1 cellular context compared by ENCODE assay signal in the genomic region with DNA sequence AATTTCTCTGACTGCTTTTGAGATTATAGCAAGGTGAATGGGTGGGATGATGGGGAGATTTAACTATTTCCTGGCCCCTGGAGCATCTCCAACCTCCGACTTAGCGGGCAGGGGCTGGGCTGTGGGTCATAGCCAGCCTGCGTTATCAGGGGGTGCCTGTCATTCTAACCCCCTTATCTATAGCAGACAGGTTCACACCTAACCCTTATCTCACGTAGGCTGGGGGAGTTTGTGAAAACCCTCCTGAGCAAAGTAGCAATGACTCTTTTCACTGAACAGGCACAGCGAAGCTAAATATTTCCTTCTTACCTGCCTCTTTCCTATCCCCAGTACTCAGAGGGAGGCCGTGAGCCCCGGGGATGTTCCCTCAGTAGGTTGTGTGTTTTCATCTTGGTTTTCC.
TF ChIP-seq lines count a peak whose summit lies in the region.

No MANE protein-coding gene starts in this region.

TF ChIP-seq in K562, 482 proteins besides CTCF, POLR2A, EP300 and RAD21:
- TF ChIP-seq TEAD4 (IDR thresholded peaks at IDR 0.05; ENCODE audit: low read length) (peak; percentile 31; the same call in 1 of the 2 replicates), TEAD4 (CRISPR knock-in tag; IDR thresholded peaks at IDR 0.05; ENCODE audit: borderline replicate concordance) (no peak), TAL1 (IDR thresholded peaks at IDR 0.05) (peak; percentile 50; the same call in 1 of the 2 replicates), ZNF232 (CRISPR knock-in tag; IDR thresholded peaks at IDR 0.05) (no peak), ETV6 (IDR thresholded peaks at IDR 0.05; ENCODE audit: borderline replicate concordance in 1 of 2, low read depth in 2 of 2, low read length in 1 of 2) (no peak), ETV6 (CRISPR knock-in tag; IDR thresholded peaks at IDR 0.05; ENCODE audit: borderline replicate concordance) (no peak), CBFA2T3 (IDR thresholded peaks at IDR 0.05) (0 out of 2 replicates have a peak, but pooled peaks have one; percentile 30), NRF1 (conservative IDR thresholded peaks at IDR 0.05 in 1 of 2, IDR thresholded peaks at IDR 0.05 in 1 of 2) (no peak), RFX7 (CRISPR knock-in tag; IDR thresholded peaks at IDR 0.05) (no peak), ARID1B (IDR thresholded peaks at IDR 0.05) (peak; percentile 23; the same call in 1 of the 2 replicates), ZFP30 (CRISPR knock-in tag; IDR thresholded peaks at IDR 0.05; ENCODE audit: borderline replicate concordance) (no peak)
- TF ChIP-seq, protein P1, sequence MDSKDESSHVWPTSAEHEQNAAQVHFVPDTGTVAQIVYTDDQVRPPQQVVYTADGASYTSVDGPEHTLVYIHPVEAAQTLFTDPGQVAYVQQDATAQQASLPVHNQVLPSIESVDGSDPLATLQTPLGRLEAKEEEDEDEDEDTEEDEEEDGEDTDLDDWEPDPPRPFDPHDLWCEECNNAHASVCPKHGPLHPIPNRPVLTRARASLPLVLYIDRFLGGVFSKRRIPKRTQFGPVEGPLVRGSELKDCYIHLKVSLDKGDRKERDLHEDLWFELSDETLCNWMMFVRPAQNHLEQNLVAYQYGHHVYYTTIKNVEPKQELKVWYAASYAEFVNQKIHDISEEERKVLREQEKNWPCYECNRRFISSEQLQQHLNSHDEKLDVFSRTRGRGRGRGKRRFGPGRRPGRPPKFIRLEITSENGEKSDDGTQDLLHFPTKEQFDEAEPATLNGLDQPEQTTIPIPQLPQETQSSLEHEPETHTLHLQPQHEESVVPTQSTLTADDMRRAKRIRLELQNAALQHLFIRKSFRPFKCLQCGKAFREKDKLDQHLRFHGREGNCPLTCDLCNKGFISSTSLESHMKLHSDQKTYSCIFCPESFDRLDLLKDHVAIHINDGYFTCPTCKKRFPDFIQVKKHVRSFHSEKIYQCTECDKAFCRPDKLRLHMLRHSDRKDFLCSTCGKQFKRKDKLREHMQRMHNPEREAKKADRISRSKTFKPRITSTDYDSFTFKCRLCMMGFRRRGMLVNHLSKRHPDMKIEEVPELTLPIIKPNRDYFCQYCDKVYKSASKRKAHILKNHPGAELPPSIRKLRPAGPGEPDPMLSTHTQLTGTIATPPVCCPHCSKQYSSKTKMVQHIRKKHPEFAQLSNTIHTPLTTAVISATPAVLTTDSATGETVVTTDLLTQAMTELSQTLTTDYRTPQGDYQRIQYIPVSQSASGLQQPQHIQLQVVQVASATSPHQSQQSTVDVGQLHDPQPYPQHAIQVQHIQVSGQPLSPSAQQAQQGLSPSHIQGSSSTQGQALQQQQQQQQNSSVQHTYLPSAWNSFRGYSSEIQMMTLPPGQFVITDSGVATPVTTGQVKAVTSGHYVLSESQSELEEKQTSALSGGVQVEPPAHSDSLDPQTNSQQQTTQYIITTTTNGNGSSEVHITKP (IDR thresholded peaks at IDR 0.05; ENCODE audit: partially characterized antibody): no peak
- TF ChIP-seq, protein P2, sequence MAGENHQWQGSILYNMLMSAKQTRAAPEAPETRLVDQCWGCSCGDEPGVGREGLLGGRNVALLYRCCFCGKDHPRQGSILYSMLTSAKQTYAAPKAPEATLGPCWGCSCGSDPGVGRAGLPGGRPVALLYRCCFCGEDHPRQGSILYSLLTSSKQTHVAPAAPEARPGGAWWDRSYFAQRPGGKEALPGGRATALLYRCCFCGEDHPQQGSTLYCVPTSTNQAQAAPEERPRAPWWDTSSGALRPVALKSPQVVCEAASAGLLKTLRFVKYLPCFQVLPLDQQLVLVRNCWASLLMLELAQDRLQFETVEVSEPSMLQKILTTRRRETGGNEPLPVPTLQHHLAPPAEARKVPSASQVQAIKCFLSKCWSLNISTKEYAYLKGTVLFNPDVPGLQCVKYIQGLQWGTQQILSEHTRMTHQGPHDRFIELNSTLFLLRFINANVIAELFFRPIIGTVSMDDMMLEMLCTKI (IDR thresholded peaks at IDR 0.05; ENCODE audit: partially characterized antibody): no peak
TF ChIP-seq in K562: peak in this region for 4.
